Comparison of ENCODE assay signal across 8 cellular contexts in the genomic region with DNA sequence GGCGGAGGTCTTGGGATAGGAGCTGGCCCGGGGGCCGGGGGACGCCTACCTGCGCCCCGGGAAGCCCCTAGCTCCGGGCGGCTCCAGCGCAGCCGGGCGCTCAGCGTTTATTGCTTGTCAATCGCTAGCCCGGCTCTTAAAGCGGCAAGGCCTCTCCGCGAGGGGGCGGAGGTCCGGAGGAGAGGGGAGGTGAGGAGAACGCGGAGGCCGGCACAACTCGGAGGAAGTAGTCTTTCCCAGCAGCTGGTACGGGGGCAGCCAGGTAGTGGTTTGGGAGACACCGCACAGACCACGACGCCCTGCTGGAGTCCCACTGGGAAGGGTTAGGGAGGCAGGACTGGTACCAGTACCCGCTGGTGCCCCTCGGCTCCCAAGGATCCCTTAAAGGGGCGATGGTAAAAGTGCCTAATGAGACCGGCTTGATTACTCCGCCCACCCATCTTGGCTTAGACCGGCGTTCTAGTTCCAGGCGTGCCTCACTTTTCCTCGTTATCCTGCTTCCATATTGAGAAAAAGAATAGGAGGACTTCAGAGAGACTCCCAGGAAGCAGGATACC. TPM values are rescaled to one million over a fixed set of nuclear protein-coding genes. Genes with fewer than 3 reads are reported as not detected.
A peak's percentile ranks its signal among the peaks of the same experiment; 100 is the strongest.
DNase-seq lines count a peak whose midpoint lies in the region; ATAC-seq and TF ChIP-seq lines count a peak whose summit lies in the region.

A gene with protein sequence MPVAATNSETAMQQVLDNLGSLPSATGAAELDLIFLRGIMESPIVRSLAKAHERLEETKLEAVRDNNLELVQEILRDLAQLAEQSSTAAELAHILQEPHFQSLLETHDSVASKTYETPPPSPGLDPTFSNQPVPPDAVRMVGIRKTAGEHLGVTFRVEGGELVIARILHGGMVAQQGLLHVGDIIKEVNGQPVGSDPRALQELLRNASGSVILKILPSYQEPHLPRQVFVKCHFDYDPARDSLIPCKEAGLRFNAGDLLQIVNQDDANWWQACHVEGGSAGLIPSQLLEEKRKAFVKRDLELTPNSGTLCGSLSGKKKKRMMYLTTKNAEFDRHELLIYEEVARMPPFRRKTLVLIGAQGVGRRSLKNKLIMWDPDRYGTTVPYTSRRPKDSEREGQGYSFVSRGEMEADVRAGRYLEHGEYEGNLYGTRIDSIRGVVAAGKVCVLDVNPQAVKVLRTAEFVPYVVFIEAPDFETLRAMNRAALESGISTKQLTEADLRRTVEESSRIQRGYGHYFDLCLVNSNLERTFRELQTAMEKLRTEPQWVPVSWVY (minus strand): TSS at position 112 of the 557 bp plus-strand sequence. CDS start 3,076 bp downstream, outside the sequence.

- H3K4me3 ChIP-seq in AG04449 (ENCODE audit: low read depth, low read length): peak within 1 kb of the TSS; percentile 74
- H3K4me3 ChIP-seq in thoracic aorta: peak within 1 kb of the TSS; percentile 88

- peaks cover 75% of the 10 kb centered on the region for H3K27me3 Mint-ChIP-seq in activated naive CD4-positive, alpha-beta T cell treated with anti-CD3 and anti-CD28 coated beads, Interleukin-2, amount 10 ng/mL, durations not matched to agents 7 days and 5 days
- H3K27me3 Mint-ChIP-seq in nephron progenitor cell (ENCODE audit: low read depth, poor library complexity): peaks cover 16% of the 10 kb centered on the region

- H3K27ac ChIP-seq in foreskin keratinocyte (no peak within 1 kb of the TSS), thoracic aorta (peak within 1 kb of the TSS; percentile 97 to 99)

- TF ChIP-seq CTCF in AG04449 (IDR thresholded peaks at IDR 0.05; ENCODE audit: insufficient read depth, low read length, missing control alignments) (peak; percentile 32), foreskin keratinocyte (conservative IDR thresholded peaks at IDR 0.05) (no peak), nephron progenitor cell (IDR thresholded peaks at IDR 0.05) (no peak), thoracic aorta (IDR thresholded peaks at IDR 0.05) (peak; percentile 32)

- H3K27ac Mint-ChIP-seq in activated naive CD4-positive, alpha-beta T cell treated with anti-CD3 and anti-CD28 coated beads, Interleukin-2, amount 10 ng/mL, durations not matched to agents 7 days and 5 days: no peak within 1 kb of the TSS
- H3K27ac Mint-ChIP-seq in nephron progenitor cell: no peak within 1 kb of the TSS

- H3K36me3 ChIP-seq in thoracic aorta: no peaks in the 10 kb centered on the region

- ATAC-seq in foreskin keratinocyte (peak; percentile 9), thoracic aorta (ENCODE audit: insufficient number of reproducible peaks, low FRiP score, low read depth) (peak; percentile 25), GM18909 (IDR thresholded peaks at IDR 0.05; ENCODE audit: poor library complexity, unreplicated experiment) (no peak)

- peaks cover 21% of the 10 kb centered on the region for H3K4me1 Mint-ChIP-seq in activated naive CD4-positive, alpha-beta T cell treated with anti-CD3 and anti-CD28 coated beads, Interleukin-2, amount 10 ng/mL, durations not matched to agents 7 days and 5 days
- H3K4me1 Mint-ChIP-seq in nephron progenitor cell: peaks cover 37% of the 10 kb centered on the region

- H3K4me1 ChIP-seq in foreskin keratinocyte (no peaks in the 10 kb centered on the region), thoracic aorta (ENCODE audit: control insufficient read depth in 1 of 2, low read depth in 2 of 2) (peaks cover 0 to 18% of the 10 kb centered on the region in 2 donors)

- POLR2A ChIA-PET in AG04449 (lab: Yijun Ruan, JAX) (interaction anchor here (0.6 to 1.6 kb wide), 2 partner anchors 53 to 159 kb away, joined by 3 read pairs; a partner anchor contains a TSS), HEK293T (lab: Yijun Ruan, JAX) (interaction anchor here (1.8 kb wide), 1 partner anchor 31 kb away, joined by 8 read pairs; no protein-coding TSS in a partner anchor)

- H3K9me3 Mint-ChIP-seq in activated naive CD4-positive, alpha-beta T cell treated with anti-CD3 and anti-CD28 coated beads, Interleukin-2, amount 10 ng/mL, durations not matched to agents 7 days and 5 days: no peaks in the 10 kb centered on the region
- H3K9me3 Mint-ChIP-seq in nephron progenitor cell: no peaks in the 10 kb centered on the region

- H3K9me3 ChIP-seq in thoracic aorta: no peaks in the 10 kb centered on the region

- H3K27me3 ChIP-seq in foreskin keratinocyte (peaks cover 90% of the 10 kb centered on the region), thoracic aorta (replicated peaks; ENCODE audit: insufficient read depth) (no peaks in the 10 kb centered on the region)

- CTCF ChIA-PET in AG04449 (lab: Yijun Ruan, JAX): interaction anchor here (0.8 to 6.7 kb wide), 17 partner anchors 9 to 616 kb away, joined by 3 to 66 read pairs (median 5); a partner anchor contains a TSS
- CTCF ChIA-PET in HEK293T (lab: Yijun Ruan, JAX): interaction anchor here (0.7 to 2.5 kb wide), 4 partner anchors 33 to 1377 kb away, joined by 3 to 13 read pairs (median 3); no protein-coding TSS in a partner anchor
- CTCF ChIA-PET in activated naive CD4-positive, alpha-beta T cell treated with anti-CD3 and anti-CD28 coated beads, Interleukin-2, amount 10 ng/mL, durations not matched to agents 7 days and 5 days (lab: Charles Lee): interaction anchor here (1.2 to 4.0 kb wide), 2 partner anchors 28 to 88 kb away, joined by 3 to 24 read pairs; no protein-coding TSS in a partner anchor

- no peaks in the 10 kb centered on the region for H3K36me3 Mint-ChIP-seq in activated naive CD4-positive, alpha-beta T cell treated with anti-CD3 and anti-CD28 coated beads, Interleukin-2, amount 10 ng/mL, durations not matched to agents 7 days and 5 days
- H3K36me3 Mint-ChIP-seq in nephron progenitor cell (ENCODE audit: low read depth): no peaks in the 10 kb centered on the region

- H3K4me3 Mint-ChIP-seq in activated naive CD4-positive, alpha-beta T cell treated with anti-CD3 and anti-CD28 coated beads, Interleukin-2, amount 10 ng/mL, durations not matched to agents 7 days and 5 days: peak within 1 kb of the TSS; percentile 57
- H3K4me3 Mint-ChIP-seq in nephron progenitor cell: peak within 1 kb of the TSS; percentile 87

- no peak for DNase-seq in AG04449 (ENCODE audit: low read depth, low spot score)
- DNase-seq in HEK293T (ENCODE audit: extremely low spot score): peak; percentile 83
- peak; percentile 75 for DNase-seq in RPMI8226
- peak; percentile 70 for DNase-seq in activated naive CD4-positive, alpha-beta T cell treated with anti-CD3 and anti-CD28 coated beads, Interleukin-2, amount 10 ng/mL, durations not matched to agents 7 days and 5 days
- peak in 1 of 2 donors; percentile 16 for DNase-seq in foreskin keratinocyte
- DNase-seq in nephron progenitor cell: peak; percentile 87
- DNase-seq in thoracic aorta (ENCODE audit: low spot score): no peak

TF ChIP-seq in HEK293T, 16 proteins besides CTCF, POLR2A, EP300 and RAD21:
- peak; percentile 86; the same call in 1 of the 2 replicates for TF ChIP-seq FOXM1 (IDR thresholded peaks at IDR 0.05; ENCODE audit: borderline replicate concordance)
- TF ChIP-seq CTBP1 (IDR thresholded peaks at IDR 0.05; ENCODE audit: borderline replicate concordance): no peak
- TF ChIP-seq FOXA1 (IDR thresholded peaks at IDR 0.05): no peak
- no peak for TF ChIP-seq TARDBP (IDR thresholded peaks at IDR 0.05)
- no peak for TF ChIP-seq NFRKB (IDR thresholded peaks at IDR 0.05)
- no peak for TF ChIP-seq ELF4 (IDR thresholded peaks at IDR 0.05)
- TF ChIP-seq LEF1 (IDR thresholded peaks at IDR 0.05; ENCODE audit: borderline replicate concordance): no peak
- TF ChIP-seq ZNF384 (IDR thresholded peaks at IDR 0.05): no peak
- TF ChIP-seq, protein P1, sequence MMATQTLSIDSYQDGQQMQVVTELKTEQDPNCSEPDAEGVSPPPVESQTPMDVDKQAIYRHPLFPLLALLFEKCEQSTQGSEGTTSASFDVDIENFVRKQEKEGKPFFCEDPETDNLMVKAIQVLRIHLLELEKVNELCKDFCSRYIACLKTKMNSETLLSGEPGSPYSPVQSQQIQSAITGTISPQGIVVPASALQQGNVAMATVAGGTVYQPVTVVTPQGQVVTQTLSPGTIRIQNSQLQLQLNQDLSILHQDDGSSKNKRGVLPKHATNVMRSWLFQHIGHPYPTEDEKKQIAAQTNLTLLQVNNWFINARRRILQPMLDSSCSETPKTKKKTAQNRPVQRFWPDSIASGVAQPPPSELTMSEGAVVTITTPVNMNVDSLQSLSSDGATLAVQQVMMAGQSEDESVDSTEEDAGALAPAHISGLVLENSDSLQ (IDR thresholded peaks at IDR 0.05): peak; percentile 86
- no peak for TF ChIP-seq SUZ12 (IDR thresholded peaks at IDR 0.05)
- TF ChIP-seq HDGF (IDR thresholded peaks at IDR 0.05; ENCODE audit: borderline replicate concordance): no peak
- TF ChIP-seq FOXK2 (IDR thresholded peaks at IDR 0.05): no peak
- no peak for TF ChIP-seq SP1 (IDR thresholded peaks at IDR 0.05)
- TF ChIP-seq L3MBTL2 (conservative IDR thresholded peaks at IDR 0.05): peak; percentile 90
TF ChIP-seq in HEK293T: peak in this region for 3.

RNA-seq across cellular contexts. Expression of the gene that starts here (rescaled TPM):
- total RNA-seq in foreskin keratinocyte (0.53 and 0.71 TPM in 2 replicates), thoracic aorta (10 to 100 TPM; 10.7 to 15.0 TPM)
- 0.40 and 0.49 TPM in 2 replicates for polyA plus RNA-seq in foreskin keratinocyte

Comparison
In these comparisons a context has a peak if more than half of its experiments do, and no peak if none do; other contexts are left out.
1. Peak in ATAC-seq in foreskin keratinocyte; RNA of the gene not detected or under 1 TPM.
2. DNase-seq: peak in HEK293T (single experiment), RPMI8226 (single experiment), activated naive CD4-positive, alpha-beta T cell treated with anti-CD3 and anti-CD28 coated beads, Interleukin-2, amount 10 ng/mL, durations not matched to agents 7 days and 5 days (single experiment) and nephron progenitor cell (single experiment); none in AG04449 (single experiment) and thoracic aorta (single experiment).
3. CTCF ChIP-seq: peak in AG04449 (single experiment) and thoracic aorta (single experiment); none in foreskin keratinocyte (single experiment) and nephron progenitor cell (single experiment).